Comparison of ENCODE assay signal across 20 cellular contexts in the genomic region with DNA sequence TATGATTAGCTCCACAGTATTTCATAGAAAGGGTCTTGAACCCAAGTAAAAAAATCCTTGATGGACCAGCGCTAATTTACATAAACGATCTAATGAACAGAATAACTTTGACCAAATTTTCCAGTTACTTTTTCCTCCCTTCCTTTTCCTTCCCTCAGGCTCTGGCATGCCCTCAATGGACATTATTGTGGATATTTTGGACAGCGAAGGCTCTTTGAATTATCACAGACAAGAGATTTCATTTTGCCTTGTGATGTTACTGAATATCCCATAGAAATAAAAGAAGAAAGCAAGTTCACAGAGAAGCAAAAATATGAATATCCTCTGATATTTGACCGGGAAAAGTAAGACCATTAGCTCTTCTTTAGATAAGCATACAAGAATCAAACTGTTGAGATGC.
DNase-seq lines count a peak whose midpoint lies in the region; ATAC-seq and TF ChIP-seq lines count a peak whose summit lies in the region.
"Had no signal": no experiment of that assay in that cellular context is flagged by ENCODE, and none has a peak within 500 bp of the region (broad histone marks: within the 10 kb centered on the region; RNA-seq: fewer than 3 reads in every experiment).

No MANE protein-coding gene starts in this region.

- POLR2A ChIA-PET in HEK293T (lab: Yijun Ruan, JAX): no interaction called here

- no peak overlapping the region for H3K4me3 Mint-ChIP-seq in activated T-helper 2 cell treated with anti-CD3 and anti-CD28 coated beads, Interferon-gamma antibody, Interleukin-2, Interleukin-4, amounts not matched to agents 10 μg/mL and 5 μg/mL and 100 μg/mL, durations not matched to agents 14 hours and 24 hours and 36 hours (ENCODE audit: low read depth)
- H3K4me3 Mint-ChIP-seq: CD14-positive monocyte; CD4-positive, alpha-beta memory T cell; CD4-positive, CD25-positive, alpha-beta regulatory T cell; CD8-positive, alpha-beta memory T cell had no signal

- DNase-seq in COLO829 (ENCODE audit: low spot score) (peak; percentile 71), SK-MEL-5 (ENCODE audit: low read depth, low spot score) (peak; percentile 80), foreskin melanocyte (peak; percentile 89), midbrain (lab: John Stamatoyannopoulos, UW) (peak; percentile 2), HEK293T (ENCODE audit: extremely low spot score) (no peak), left lobe of liver (ENCODE audit: low spot score) (no peak)
- no peak for DNase-seq in activated T-helper 2 cell treated with anti-CD3 and anti-CD28 coated beads, Interferon-gamma antibody, Interleukin-2, Interleukin-4, amounts not matched to agents 10 μg/mL and 5 μg/mL and 100 μg/mL, durations not matched to agents 14 hours and 24 hours and 36 hours (ENCODE audit: low spot score)
- DNase-seq: ACHN; BE2C; C1 segment of cervical spinal cord; Caco-2; Calu3; CD4-positive, alpha-beta memory T cell; CD4-positive, CD25-positive, alpha-beta regulatory T cell; CD8-positive, alpha-beta memory T cell; DMS79 treated with DMSO at 0.1 percent for 48 hours; GF-D8 had no signal

- in situ Hi-C loops in SK-MEL-5 (cut with HindIII; ENCODE audit: low pct_unique_long_range_greater_than_20kb, low sequenced_read_pairs): no loop called here

- intact Hi-C loops in activated T-helper 2 cell treated with anti-CD3 and anti-CD28 coated beads, Interferon-gamma antibody, Interleukin-2, Interleukin-4, amounts not matched to agents 10 μg/mL and 5 μg/mL and 100 μg/mL, durations not matched to agents 14 hours and 24 hours and 36 hours (cut with micrococcal nuclease): no loop called here

- no peak overlapping the region for H3K27ac Mint-ChIP-seq in activated T-helper 2 cell treated with anti-CD3 and anti-CD28 coated beads, Interferon-gamma antibody, Interleukin-2, Interleukin-4, amounts not matched to agents 10 μg/mL and 5 μg/mL and 100 μg/mL, durations not matched to agents 14 hours and 24 hours and 36 hours
- H3K27ac Mint-ChIP-seq: CD14-positive monocyte; CD4-positive, alpha-beta memory T cell; CD4-positive, CD25-positive, alpha-beta regulatory T cell had no signal

- H3K4me1 Mint-ChIP-seq in activated T-helper 2 cell treated with anti-CD3 and anti-CD28 coated beads, Interferon-gamma antibody, Interleukin-2, Interleukin-4, amounts not matched to agents 10 μg/mL and 5 μg/mL and 100 μg/mL, durations not matched to agents 14 hours and 24 hours and 36 hours (ENCODE audit: low read depth): no peaks in the 10 kb centered on the region
- H3K4me1 Mint-ChIP-seq: CD14-positive monocyte; CD4-positive, alpha-beta memory T cell; CD4-positive, CD25-positive, alpha-beta regulatory T cell; CD8-positive, alpha-beta memory T cell had no signal

- no peaks in the 10 kb centered on the region for H3K27me3 Mint-ChIP-seq in activated T-helper 2 cell treated with anti-CD3 and anti-CD28 coated beads, Interferon-gamma antibody, Interleukin-2, Interleukin-4, amounts not matched to agents 10 μg/mL and 5 μg/mL and 100 μg/mL, durations not matched to agents 14 hours and 24 hours and 36 hours (ENCODE audit: low read depth)

- CTCF ChIA-PET in HEK293T (lab: Yijun Ruan, JAX): interaction anchor here (1.0 kb wide), 1 partner anchor 112 kb away, joined by 3 read pairs; no protein-coding TSS in a partner anchor

- no peaks in the 10 kb centered on the region for H3K36me3 Mint-ChIP-seq in activated T-helper 2 cell treated with anti-CD3 and anti-CD28 coated beads, Interferon-gamma antibody, Interleukin-2, Interleukin-4, amounts not matched to agents 10 μg/mL and 5 μg/mL and 100 μg/mL, durations not matched to agents 14 hours and 24 hours and 36 hours (ENCODE audit: low read depth)
- H3K36me3 Mint-ChIP-seq: CD14-positive monocyte; CD4-positive, alpha-beta memory T cell; CD4-positive, CD25-positive, alpha-beta regulatory T cell; CD8-positive, alpha-beta memory T cell had no signal

- H3K9me3 Mint-ChIP-seq in activated T-helper 2 cell treated with anti-CD3 and anti-CD28 coated beads, Interferon-gamma antibody, Interleukin-2, Interleukin-4, amounts not matched to agents 10 μg/mL and 5 μg/mL and 100 μg/mL, durations not matched to agents 14 hours and 24 hours and 36 hours: no peaks in the 10 kb centered on the region
- H3K9me3 Mint-ChIP-seq: CD8-positive, alpha-beta memory T cell had no signal

- ATAC-seq in GM19395 (IDR thresholded peaks at IDR 0.05; ENCODE audit: unreplicated experiment) (no peak), left lobe of liver (no peak)
- ATAC-seq: A549 had no signal

TF ChIP-seq in HEK293T, 16 proteins besides CTCF, POLR2A, EP300 and RAD21:
- TF ChIP-seq BHLHE40 (IDR thresholded peaks at IDR 0.05; ENCODE audit: borderline replicate concordance) (no peak), SP1 (IDR thresholded peaks at IDR 0.05) (no peak), CTBP1 (IDR thresholded peaks at IDR 0.05; ENCODE audit: borderline replicate concordance) (no peak), LEF1 (IDR thresholded peaks at IDR 0.05; ENCODE audit: borderline replicate concordance) (no peak), FOXK2 (IDR thresholded peaks at IDR 0.05) (no peak), HDGF (IDR thresholded peaks at IDR 0.05; ENCODE audit: borderline replicate concordance) (no peak), FOXM1 (IDR thresholded peaks at IDR 0.05; ENCODE audit: borderline replicate concordance) (no peak)

Comparison
In these comparisons a context has a peak if more than half of its experiments do, and no peak if none do; other contexts are left out.
1. DNase-seq: peak in COLO829 (single experiment), SK-MEL-5 (single experiment), foreskin melanocyte (single experiment) and midbrain (single experiment); none in activated T-helper 2 cell treated with anti-CD3 and anti-CD28 coated beads, Interferon-gamma antibody, Interleukin-2, Interleukin-4, amounts not matched to agents 10 μg/mL and 5 μg/mL and 100 μg/mL, durations not matched to agents 14 hours and 24 hours and 36 hours (single experiment), HEK293T (single experiment) and left lobe of liver (single experiment).